In the genomic region with DNA sequence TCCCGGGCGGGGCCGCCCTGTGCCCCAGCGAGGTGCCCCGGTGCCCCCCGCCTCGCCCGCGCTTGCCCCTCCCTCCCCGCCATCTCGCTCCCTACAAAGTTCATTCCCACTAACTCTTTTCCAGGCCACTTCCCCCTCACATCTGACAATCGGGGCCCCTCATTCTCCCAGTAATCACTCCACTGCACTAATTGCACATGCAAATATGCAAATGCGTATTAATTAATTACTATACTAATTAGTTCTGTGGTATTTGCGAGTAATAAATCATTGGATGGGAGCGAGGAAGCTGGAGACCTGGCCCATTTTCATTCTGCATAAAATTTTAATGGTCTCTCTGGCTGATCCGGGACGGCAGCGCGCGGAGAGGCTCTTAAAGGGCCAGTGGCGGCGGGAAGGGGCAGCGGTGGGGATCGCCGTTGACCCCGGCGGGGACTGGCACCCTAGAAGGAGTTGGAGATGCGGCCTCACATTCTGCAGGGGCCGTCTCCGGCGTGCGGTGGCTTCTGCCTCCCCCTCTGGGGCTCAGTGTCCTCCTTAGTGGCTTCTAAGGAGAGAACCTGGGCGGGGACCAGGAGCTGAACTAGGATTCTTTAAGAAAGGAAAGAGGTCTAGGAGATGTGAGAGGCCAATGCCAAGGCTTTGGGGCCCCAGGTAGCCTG, we compare ENCODE assay signal across 8 cellular contexts.
A peak's percentile ranks its signal among the peaks of the same experiment; 100 is the strongest.
DNase-seq lines count a peak whose midpoint lies in the region; ATAC-seq and TF ChIP-seq lines count a peak whose summit lies in the region.

No MANE protein-coding gene starts in this region.

- H3K4me1 ChIP-seq in MM.1S (ENCODE audit: low read length) (peaks cover 16% of the 10 kb centered on the region), muscle layer of colon (ENCODE audit: insufficient read depth, low read length) (peaks cover 7% of the 10 kb centered on the region)

- ATAC-seq in central memory CD8-positive, alpha-beta T cell (replicated peaks; ENCODE audit: extremely low read depth, poor library complexity, severe bottlenecking) = no peak
- no peak for ATAC-seq in GM18502 (IDR thresholded peaks at IDR 0.05; ENCODE audit: poor library complexity, unreplicated experiment)
- no peak for ATAC-seq in HG03139 (IDR thresholded peaks at IDR 0.05; ENCODE audit: unreplicated experiment)

- no peak overlapping the region for H3K27ac Mint-ChIP-seq in central memory CD8-positive, alpha-beta T cell (ENCODE audit: low read depth)

- no peaks in the 10 kb centered on the region for H3K9me2 ChIP-seq in MM.1S (replicated peaks; ENCODE audit: insufficient read depth, low read length)

- H3K36me3 ChIP-seq in MM.1S (replicated peaks; ENCODE audit: insufficient read depth, low read length) = no peaks in the 10 kb centered on the region
- H3K36me3 ChIP-seq in muscle layer of colon (ENCODE audit: insufficient read depth, low read length) = no peaks in the 10 kb centered on the region

- peaks cover 16% of the 10 kb centered on the region for H3K27me3 Mint-ChIP-seq in central memory CD8-positive, alpha-beta T cell

- peak overlapping the region; percentile 91 for H3K4me2 ChIP-seq in MM.1S (ENCODE audit: low read depth, low read length)

- peak overlapping the region; percentile 81 for H3K4me3 Mint-ChIP-seq in central memory CD8-positive, alpha-beta T cell

- H3K79me2 ChIP-seq in MM.1S (ENCODE audit: low read length) = no peaks in the 10 kb centered on the region

- H4K20me1 ChIP-seq in MM.1S (ENCODE audit: insufficient read depth, low read length) = no peaks in the 10 kb centered on the region

- peak; percentile 73 for DNase-seq in DMS 273 (lab: John Stamatoyannopoulos, UW; ENCODE audit: unreplicated experiment)
- DNase-seq in DMS 273 treated with DMSO at 0.1 percent for 48 hours (lab: John Stamatoyannopoulos, UW) = no peak
- DNase-seq in MM.1S = no peak
- DNase-seq in central memory CD8-positive, alpha-beta T cell (ENCODE audit: low spot score in 2 of 2) = no peak
- DNase-seq in NCI-H226 = no peak

- H3K4me3 ChIP-seq in MM.1S (ENCODE audit: low read length) = peak overlapping the region; percentile 65
- peak overlapping the region; percentile 54 to 56 for H3K4me3 ChIP-seq in muscle layer of colon (ENCODE audit: low read depth in 1 of 2, low read length in 2 of 2)

- no peak overlapping the region for H3K27ac ChIP-seq in MM.1S (ENCODE audit: low read length)
- peak overlapping the region; percentile 61 for H3K27ac ChIP-seq in muscle layer of colon (ENCODE audit: low read depth, low read length)

- no peaks in the 10 kb centered on the region for H3K9me3 ChIP-seq in MM.1S (replicated peaks; ENCODE audit: insufficient read depth, low read length)
- no peaks in the 10 kb centered on the region for H3K9me3 ChIP-seq in muscle layer of colon (ENCODE audit: low read length)

- no peaks in the 10 kb centered on the region for H3K9me3 Mint-ChIP-seq in central memory CD8-positive, alpha-beta T cell

- H3K9ac ChIP-seq in MM.1S (ENCODE audit: low read length) (peak overlapping the region; percentile 59), muscle layer of colon (ENCODE audit: low read length) (no peak overlapping the region)

- peaks cover 10% of the 10 kb centered on the region; the same call in 1 of the 2 replicates for H3F3A ChIP-seq in MM.1S (ENCODE audit: insufficient read depth, low read length)

- H2AFZ ChIP-seq in MM.1S (ENCODE audit: low read length) = peak overlapping the region; percentile 51

- H3K4me1 Mint-ChIP-seq in central memory CD8-positive, alpha-beta T cell = peaks cover 23% of the 10 kb centered on the region

- TF ChIP-seq CTCF in MM.1S (IDR thresholded peaks at IDR 0.05; ENCODE audit: low read length) = no peak

- peaks cover 5% of the 10 kb centered on the region for H3K36me3 Mint-ChIP-seq in central memory CD8-positive, alpha-beta T cell (ENCODE audit: insufficient read depth)

- H3K27me3 ChIP-seq in MM.1S (replicated peaks; ENCODE audit: insufficient read depth, low read length) (peaks cover 13% of the 10 kb centered on the region), muscle layer of colon (ENCODE audit: control insufficient read depth in 1 of 2, insufficient read depth in 2 of 2, low read length in 2 of 2) (peaks cover 0 to 12% of the 10 kb centered on the region in 2 donors)
